8 cellular contexts compared by ENCODE assay signal in genomic region chr5:135031146-135031812, GRCh38. TPM values are rescaled to one million over a fixed set of nuclear protein-coding genes. Genes with fewer than 3 reads are reported as not detected.
DNase-seq lines count a peak whose midpoint lies in the region; ATAC-seq and TF ChIP-seq lines count a peak whose summit lies in the region.

No MANE protein-coding gene starts in this region.

- H3K27me3 Mint-ChIP-seq in activated T-cell treated with anti-CD3 and anti-CD28 coated beads, Interleukin-2, amount 50 U/mL, for 24 hours, result peaks cover 82% of the 10 kb centered on the region
- peaks cover 58% of the 10 kb centered on the region for H3K27me3 Mint-ChIP-seq in activated B cell treated with CpG ODN at 0.5 μM for 24 hours

- CTCF ChIA-PET in activated B cell treated with CpG ODN at 0.5 μM for 24 hours (lab: Charles Lee), result no interaction called here

- peaks cover 69 to 91% of the 10 kb centered on the region in 2 donors for H3K27me3 ChIP-seq in stomach smooth muscle (ENCODE audit: control insufficient read depth in 1 of 2, insufficient read depth in 2 of 2, low read length in 2 of 2)

- peaks cover 37% of the 10 kb centered on the region for H3K4me1 Mint-ChIP-seq in activated T-cell treated with anti-CD3 and anti-CD28 coated beads, Interleukin-2, amount 50 U/mL, for 24 hours (ENCODE audit: low read depth)
- H3K4me1 Mint-ChIP-seq in activated B cell treated with CpG ODN at 0.5 μM for 24 hours, result peaks cover 43% of the 10 kb centered on the region

- no peak overlapping the region for H3K27ac Mint-ChIP-seq in activated T-cell treated with anti-CD3 and anti-CD28 coated beads, Interleukin-2, amount 50 U/mL, for 24 hours
- no peak overlapping the region for H3K27ac Mint-ChIP-seq in activated B cell treated with CpG ODN at 0.5 μM for 24 hours

- intact Hi-C loops in activated B cell treated with CpG ODN at 0.5 μM for 24 hours (cut with micrococcal nuclease), result loop anchor here (1.0 to 5.0 kb wide), 3 partner anchors 8 to 461 kb away; no protein-coding TSS in a partner anchor

- H3K4me3 ChIP-seq in iPS-18c (ENCODE audit: insufficient read depth, low read depth, low read length), result peak overlapping the region; percentile 36; the same call in 1 of the 2 replicates
- peak overlapping the region; percentile 32 to 68 for H3K4me3 ChIP-seq in stomach smooth muscle (ENCODE audit: low read length in 2 of 2)

- H3K27ac ChIP-seq in stomach smooth muscle (ENCODE audit: low read length), result no peak overlapping the region

- H3K9me3 ChIP-seq in iPS-18c (ENCODE audit: control insufficient read depth, insufficient read depth, low read length) (no peaks in the 10 kb centered on the region), stomach smooth muscle (ENCODE audit: control insufficient read depth in 2 of 2, low read length in 2 of 2) (no peaks in the 10 kb centered on the region)

- no peaks in the 10 kb centered on the region for H3K36me3 Mint-ChIP-seq in activated T-cell treated with anti-CD3 and anti-CD28 coated beads, Interleukin-2, amount 50 U/mL, for 24 hours (ENCODE audit: low read depth)
- no peaks in the 10 kb centered on the region for H3K36me3 Mint-ChIP-seq in activated B cell treated with CpG ODN at 0.5 μM for 24 hours (ENCODE audit: low read depth)

- H3K9ac ChIP-seq in stomach smooth muscle (ENCODE audit: low read length in 2 of 2), result no peak overlapping the region

- POLR2A ChIA-PET in activated B cell treated with CpG ODN at 0.5 μM for 24 hours (lab: Charles Lee), result interaction anchor here (0.9 to 2.0 kb wide), 2 partner anchors 17 to 22 kb away, joined by 4 to 8 read pairs; no protein-coding TSS in a partner anchor

- peak; percentile 44 for DNase-seq in activated T-cell treated with anti-CD3 and anti-CD28 coated beads, Interleukin-2, amount 50 U/mL, for 24 hours
- DNase-seq in activated T-cell treated with anti-CD3 and anti-CD28 coated beads for 4 hours (no peak), activated B cell treated with CpG ODN at 0.5 μM for 24 hours (no peak), DMS153 (lab: John Stamatoyannopoulos, UW) (no peak), NCI-H1930 (lab: John Stamatoyannopoulos, UW) (no peak)

- peaks cover 40% of the 10 kb centered on the region for H3K4me1 ChIP-seq in stomach smooth muscle (ENCODE audit: control insufficient read depth, insufficient read depth, low read length)

- H3K4me3 Mint-ChIP-seq in activated T-cell treated with anti-CD3 and anti-CD28 coated beads, Interleukin-2, amount 50 U/mL, for 24 hours, result peak overlapping the region; percentile 58
- peak overlapping the region; percentile 53 for H3K4me3 Mint-ChIP-seq in activated B cell treated with CpG ODN at 0.5 μM for 24 hours

- no peak for TF ChIP-seq CTCF in activated B cell treated with CpG ODN at 0.5 μM for 24 hours (IDR thresholded peaks at IDR 0.05)

- H3K9me3 Mint-ChIP-seq in activated T-cell treated with anti-CD3 and anti-CD28 coated beads, Interleukin-2, amount 50 U/mL, for 24 hours, result no peaks in the 10 kb centered on the region
- H3K9me3 Mint-ChIP-seq in activated B cell treated with CpG ODN at 0.5 μM for 24 hours, result peaks cover 5% of the 10 kb centered on the region

- H3K36me3 ChIP-seq in stomach smooth muscle (ENCODE audit: control insufficient read depth in 2 of 2, insufficient read depth in 2 of 2, low read length in 2 of 2), result no peaks in the 10 kb centered on the region

- ATAC-seq in activated B cell treated with CpG ODN at 0.5 μM for 24 hours (ENCODE audit: low read depth) (peak; percentile 22), HG03280 (IDR thresholded peaks at IDR 0.05; ENCODE audit: unreplicated experiment) (no peak)

RNA-seq across cellular contexts. Expression of gene PITX1, which starts 2.7 kb away (rescaled TPM):
- not detected in 2 replicates for total RNA-seq in activated B cell treated with CpG ODN at 0.5 μM for 24 hours
